8 cellular contexts compared by ENCODE assay signal in the genomic region with DNA sequence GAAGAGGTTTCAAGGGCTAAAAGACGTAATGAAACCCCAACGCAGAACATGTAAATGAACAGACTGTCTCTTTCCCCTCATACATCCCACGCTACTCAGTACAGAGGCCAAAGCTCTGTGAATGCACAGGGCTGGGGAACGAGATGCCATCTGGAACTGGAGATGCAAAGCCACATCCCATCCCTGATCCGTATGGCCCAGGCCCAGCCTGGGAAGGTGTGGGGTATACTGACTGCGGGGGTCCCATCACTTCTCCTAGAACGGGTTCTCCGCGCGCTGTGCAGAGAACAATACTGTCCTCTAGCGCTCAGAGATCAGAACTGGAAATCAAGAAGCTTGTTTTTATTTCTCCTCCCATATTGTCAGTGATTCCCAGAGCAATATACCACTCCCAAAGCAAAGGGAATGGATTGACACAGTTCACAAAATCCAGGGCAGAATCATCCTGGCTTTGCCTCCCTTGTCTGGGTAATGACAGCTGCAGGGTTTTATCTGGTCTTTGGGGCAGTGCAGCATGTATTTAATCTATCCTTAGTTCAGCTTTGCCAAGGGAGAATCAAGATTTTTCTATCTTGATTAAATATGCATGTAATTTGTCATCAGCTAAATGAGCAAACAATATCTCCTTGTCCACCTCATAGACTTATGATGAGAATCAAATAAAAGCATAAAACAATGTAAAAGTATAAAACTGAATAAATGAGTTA. TPM values are rescaled to one million over a fixed set of nuclear protein-coding genes. Genes with fewer than 3 reads are reported as not detected.
A peak's percentile ranks its signal among the peaks of the same experiment; 100 is the strongest.
DNase-seq lines count a peak whose midpoint lies in the region; ATAC-seq and TF ChIP-seq lines count a peak whose summit lies in the region.

No MANE protein-coding gene starts in this region.

- no peaks in the 10 kb centered on the region for H3K36me3 ChIP-seq in A673 (ENCODE audit: insufficient read depth, low read length, poor library complexity, severe bottlenecking)
- H3K36me3 ChIP-seq in HEK293 (ENCODE audit: control insufficient read depth in 2 of 2, insufficient read depth in 1 of 2, low read length in 2 of 2) = no peaks in the 10 kb centered on the region
- H3K36me3 ChIP-seq in heart right ventricle = no peaks in the 10 kb centered on the region
- no peaks in the 10 kb centered on the region for H3K36me3 ChIP-seq in sigmoid colon

- CTCF ChIA-PET in A673 (lab: Charles Lee) (interaction anchor here (0.6 to 1.4 kb wide), 6 partner anchors 10 to 424 kb away, joined by 3 to 40 read pairs (median 5); no protein-coding TSS in a partner anchor), HEK293 (lab: Yijun Ruan, JAX) (interaction anchor here (0.5 to 3.1 kb wide), 30 partner anchors 9 to 521 kb away, joined by 3 to 44 read pairs (median 4); partner anchors contain the start of gene TLR3)

- no peak overlapping the region for H3K27ac ChIP-seq in A673 (ENCODE audit: low read depth, low read length, poor library complexity, severe bottlenecking)
- no peak overlapping the region for H3K27ac ChIP-seq in HEK293 (ENCODE audit: extremely low read depth, low read depth, low read length)
- H3K27ac ChIP-seq in heart right ventricle = peak overlapping the region in 5 of 10 donors; percentile 6 to 68 (median 35)
- H3K27ac ChIP-seq in sigmoid colon = peak overlapping the region in 3 of 4 donors; percentile 55 to 64 (median 62)

- no peak for TF ChIP-seq POLR2A in sigmoid colon (IDR thresholded peaks at IDR 0.05)

- H3K4me3 ChIP-seq in A673 (ENCODE audit: low read depth, low read length, poor library complexity, severe bottlenecking) (no peak overlapping the region), HEK293 (ENCODE audit: low read depth, low read length) (no peak overlapping the region), WI38 (ENCODE audit: low read depth, low read length) (no peak overlapping the region), heart right ventricle (peak overlapping the region in 8 of 10 donors; percentile 5 to 47 (median 32)), sigmoid colon (peak overlapping the region in 3 of 4 donors; percentile 26 to 42 (median 39))

- intact Hi-C loops in A673 (cut with micrococcal nuclease; ENCODE audit: unreplicated experiment) (loop anchor here (2.0 to 10.0 kb wide), 2 partner anchors 381 to 547 kb away; partner anchors contain the start of gene CCDC110), heart right ventricle (cut with DNase I) (loop anchor here in 8 of 10 donors (2.0 to 10.0 kb wide), 4 partner anchors 247 to 381 kb away; no protein-coding TSS in a partner anchor), sigmoid colon (cut with DNase I) (no loop called here)

- POLR2A ChIA-PET in A673 (lab: Charles Lee; ENCODE audit: low non-redundant PET) (no interaction called here), HEK293 (lab: Yijun Ruan, JAX) (no interaction called here)

- BruUV-seq in A673 (replicated peaks; lab: Mats Ljungman, UMichigan) = no TSS peak

- WGBS in heart right ventricle, 2 donors = 9 to 11% methylated on average over 11 of the region's 11 CpGs
- 20 to 22% methylated on average over 11 of the region's 11 CpGs for WGBS in sigmoid colon, 2 donors

- H3K4me1 ChIP-seq in A673 (ENCODE audit: insufficient read depth, low read length, poor library complexity, severe bottlenecking) (no peaks in the 10 kb centered on the region), HEK293 (ENCODE audit: control insufficient read depth, insufficient read depth, low read length) (no peaks in the 10 kb centered on the region), heart right ventricle (peaks cover 0 to 20% (median 7%) of the 10 kb centered on the region in 9 donors), sigmoid colon (peaks cover 0 to 27% (median 22%) of the 10 kb centered on the region in 4 donors)

- peak; percentile 62 to 86 (median 72) for ATAC-seq in heart right ventricle
- ATAC-seq in HG02759 (IDR thresholded peaks at IDR 0.05; ENCODE audit: unreplicated experiment) = no peak
- ATAC-seq in HG02588 (IDR thresholded peaks at IDR 0.05; ENCODE audit: unreplicated experiment) = no peak
- no peak for ATAC-seq in GM19035 (IDR thresholded peaks at IDR 0.05; ENCODE audit: unreplicated experiment)

- DNase-seq in A673 (ENCODE audit: low spot score) (peak; percentile 52), heart right ventricle (peak; percentile 25 to 36), sigmoid colon (no peak)

- no peaks in the 10 kb centered on the region for H3K9me3 ChIP-seq in A673 (ENCODE audit: low read depth, low read length, poor library complexity, severe bottlenecking)
- no peaks in the 10 kb centered on the region for H3K9me3 ChIP-seq in HEK293 (ENCODE audit: control insufficient read depth, insufficient read depth, low read depth, low read length)
- peaks cover 0 to 11% (median 0%) of the 10 kb centered on the region in 11 donors for H3K9me3 ChIP-seq in heart right ventricle
- H3K9me3 ChIP-seq in sigmoid colon = no peaks in the 10 kb centered on the region

- peak; percentile 73 for TF ChIP-seq CTCF in A673 (conservative IDR thresholded peaks at IDR 0.05; ENCODE audit: low read depth, low read length)
- peak; percentile 79 for TF ChIP-seq CTCF in HEK293 (tag by site-specific recombination; IDR thresholded peaks at IDR 0.05)
- TF ChIP-seq CTCF in WI38 (IDR thresholded peaks at IDR 0.05; ENCODE audit: low read depth, low read length) = peak; percentile 83
- TF ChIP-seq CTCF in heart right ventricle (IDR thresholded peaks at IDR 0.05) = peak; percentile 60 to 92 (median 85)
- TF ChIP-seq CTCF in sigmoid colon (IDR thresholded peaks at IDR 0.05) = peak; percentile 83 to 90 (median 85)

- TF ChIP-seq EP300 in sigmoid colon (IDR thresholded peaks at IDR 0.05) = no peak

- H3K27me3 ChIP-seq in A673 (replicated peaks; ENCODE audit: insufficient read depth, low read depth, low read length, poor library complexity) = no peaks in the 10 kb centered on the region
- H3K27me3 ChIP-seq in heart right ventricle = no peaks in the 10 kb centered on the region
- H3K27me3 ChIP-seq in sigmoid colon = no peaks in the 10 kb centered on the region

TF ChIP-seq in HEK293, 187 proteins besides CTCF, POLR2A, EP300 and RAD21:
- peak; percentile 30; the same call in 1 of the 2 replicates for TF ChIP-seq GLIS2 (tag by site-specific recombination; IDR thresholded peaks at IDR 0.05)
- no peak for TF ChIP-seq ZFP3 (tag by site-specific recombination; IDR thresholded peaks at IDR 0.05; ENCODE audit: low read depth)
- no peak for TF ChIP-seq ZNF48 (tag by site-specific recombination; IDR thresholded peaks at IDR 0.05)
- TF ChIP-seq ZNF416 (tag by site-specific recombination; IDR thresholded peaks at IDR 0.05) = no peak
- 0 out of 2 replicates have a peak, but pooled peaks have one; percentile 27 for TF ChIP-seq ZEB2 (tag by site-specific recombination; IDR thresholded peaks at IDR 0.05)
- no peak for TF ChIP-seq ZNF510 (tag by site-specific recombination; IDR thresholded peaks at IDR 0.05; ENCODE audit: insufficient replicate concordance)
- peak; percentile 91 for TF ChIP-seq ZNF654 (tag by site-specific recombination; IDR thresholded peaks at IDR 0.05; ENCODE audit: low read depth)
- peak; percentile 20; the same call in 1 of the 2 replicates for TF ChIP-seq GLIS1 (tag by site-specific recombination; IDR thresholded peaks at IDR 0.05)
- no peak for TF ChIP-seq ZNF350 (tag by site-specific recombination; IDR thresholded peaks at IDR 0.05)
- 0 out of 2 replicates have a peak, but pooled peaks have one; percentile 33 for TF ChIP-seq ZNF501 (tag by site-specific recombination; IDR thresholded peaks at IDR 0.05)
- peak; percentile 46; the same call in 1 of the 2 replicates for TF ChIP-seq ZNF660 (tag by site-specific recombination; IDR thresholded peaks at IDR 0.05)

RNA-seq across cellular contexts. Expression of gene TLR3, which starts 47.3 kb away (rescaled TPM):
- total RNA-seq in A673 (2021) (1.8 and 2.5 TPM in 2 replicates), heart right ventricle (10 to 100 TPM in 1 of 10 donors, 1 to 10 TPM in 9; 2.8 to 19.7 (median 4.0) TPM), sigmoid colon (1 to 10 TPM; 3.0 to 8.2 (median 5.0) TPM)
- polyA plus RNA-seq in heart right ventricle (under 1 TPM; 0.66 to 0.83 TPM), sigmoid colon (1 to 10 TPM; 1.8 to 5.2 (median 2.4) TPM)

Comparison
In these comparisons a context has a peak if more than half of its experiments do, and no peak if none do; other contexts are left out.
1. H3K27ac ChIP-seq: peak in sigmoid colon (3 of 4); none in A673 (single experiment) and HEK293 (single experiment).
2. H3K4me3 ChIP-seq: peak in heart right ventricle (8 of 10) and sigmoid colon (3 of 4); none in A673 (single experiment), HEK293 (single experiment) and WI38 (single experiment).
3. ATAC-seq: peak in heart right ventricle (8 of 8); none in HG02759 (single experiment), HG02588 (single experiment) and GM19035 (single experiment).
4. Peak in every context shown above with its lines, with median percentiles within 50 percentile points of each other: CTCF ChIP-seq.